In genomic region chr3:72571052-72571451, GRCh38 we compare ENCODE assay signal across 29 cellular contexts.
"Had no signal": no experiment of that assay in that cellular context is flagged by ENCODE, and none has a peak within 500 bp of the region (broad histone marks: within the 10 kb centered on the region; RNA-seq: fewer than 3 reads in every experiment).

No MANE protein-coding gene starts in this region.

- H3K4me3 Mint-ChIP-seq: activated CD4-positive, alpha-beta memory T cell treated with anti-CD3 and anti-CD28 coated beads, Interleukin-2, amount 10 ng/mL, durations not matched to agents 7 days and 5 days; activated CD4-positive, alpha-beta T cell treated with anti-CD3 and anti-CD28 coated beads for 36 hours; activated naive CD4-positive, alpha-beta T cell treated with anti-CD3 and anti-CD28 coated beads for 36 hours; activated naive CD8-positive, alpha-beta T cell; activated T-helper 17 cell treated with anti-CD3 and anti-CD28 coated beads, Interleukin-2, amount 50 U/mL, for 72 hours had no signal

- H3K9me3 ChIP-seq: SK-N-SH had no signal

- H3K27ac ChIP-seq: VCaP had no signal

- FAIRE-seq: bronchial epithelial cell had no signal

- H3K27ac Mint-ChIP-seq: activated CD4-positive, alpha-beta memory T cell treated with anti-CD3 and anti-CD28 coated beads, Interleukin-2, amount 10 ng/mL, durations not matched to agents 7 days and 5 days; activated CD4-positive, alpha-beta T cell treated with anti-CD3 and anti-CD28 coated beads for 36 hours; activated naive CD8-positive, alpha-beta T cell; activated T-helper 17 cell treated with anti-CD3 and anti-CD28 coated beads, Interleukin-2, amount 50 U/mL, for 72 hours had no signal

- H3K9me3 Mint-ChIP-seq: activated CD4-positive, alpha-beta memory T cell treated with anti-CD3 and anti-CD28 coated beads, Interleukin-2, amount 10 ng/mL, durations not matched to agents 7 days and 5 days; activated naive CD4-positive, alpha-beta T cell treated with anti-CD3 and anti-CD28 coated beads for 36 hours; activated T-helper 17 cell treated with anti-CD3 and anti-CD28 coated beads, Interleukin-2, amount 50 U/mL, for 72 hours had no signal

- H3K4me1 Mint-ChIP-seq: activated CD4-positive, alpha-beta memory T cell treated with anti-CD3 and anti-CD28 coated beads, Interleukin-2, amount 10 ng/mL, durations not matched to agents 7 days and 5 days; activated CD4-positive, alpha-beta T cell treated with anti-CD3 and anti-CD28 coated beads for 36 hours; activated T-helper 17 cell treated with anti-CD3 and anti-CD28 coated beads, Interleukin-2, amount 50 U/mL, for 72 hours had no signal

- DNase-seq: activated CD4-positive, alpha-beta memory T cell treated with anti-CD3 and anti-CD28 coated beads, Interleukin-2, amount 10 ng/mL, durations not matched to agents 7 days and 5 days; activated CD4-positive, alpha-beta T cell treated with anti-CD3 and anti-CD28 coated beads for 36 hours; activated CD4-positive, alpha-beta T cell treated with anti-CD3 and anti-CD28 coated beads, Interleukin-2, amount 50 U/mL, for 1 hour; activated gamma-delta T cell; activated naive CD4-positive, alpha-beta T cell treated with anti-CD3 and anti-CD28 coated beads for 36 hours; activated T-cell treated with anti-CD3 and anti-CD28 coated beads for 4 hours; activated T-cell treated with anti-CD3 and anti-CD28 coated beads, Interleukin-2, amount 50 U/mL, for 48 hours; aorta; KG1; NCI-H1048; NCI-H146; NCI-H187 treated with DMSO at 0.1 percent for 48 hours; NCI-H2081 treated with DMSO at 0.1 percent for 48 hours; NCI-H2171; NCI-H345; NCI-H510A; NCI-H526 treated with DMSO at 0.1 percent for 48 hours; NCI-H82; NK-92 treated with Interleukin-12 subunit alpha and Interleukin-12 subunit beta, amount 100 ng/mL, for 24 hours; OCI-M1; RPMI8226; SK-N-SH; T-helper 1 cell had no signal

- H3K27me3 Mint-ChIP-seq: activated CD4-positive, alpha-beta memory T cell treated with anti-CD3 and anti-CD28 coated beads, Interleukin-2, amount 10 ng/mL, durations not matched to agents 7 days and 5 days; activated CD4-positive, alpha-beta T cell treated with anti-CD3 and anti-CD28 coated beads for 36 hours; activated naive CD8-positive, alpha-beta T cell had no signal

- ATAC-seq: activated CD4-positive, alpha-beta T cell treated with anti-CD3 and anti-CD28 coated beads for 36 hours; activated T-helper 17 cell treated with anti-CD3 and anti-CD28 coated beads, Interleukin-2, amount 50 U/mL, for 72 hours; Panc1; Right ventricle myocardium inferior had no signal

- H3K36me3 Mint-ChIP-seq: activated naive CD8-positive, alpha-beta T cell had no signal
